In the genomic region with DNA sequence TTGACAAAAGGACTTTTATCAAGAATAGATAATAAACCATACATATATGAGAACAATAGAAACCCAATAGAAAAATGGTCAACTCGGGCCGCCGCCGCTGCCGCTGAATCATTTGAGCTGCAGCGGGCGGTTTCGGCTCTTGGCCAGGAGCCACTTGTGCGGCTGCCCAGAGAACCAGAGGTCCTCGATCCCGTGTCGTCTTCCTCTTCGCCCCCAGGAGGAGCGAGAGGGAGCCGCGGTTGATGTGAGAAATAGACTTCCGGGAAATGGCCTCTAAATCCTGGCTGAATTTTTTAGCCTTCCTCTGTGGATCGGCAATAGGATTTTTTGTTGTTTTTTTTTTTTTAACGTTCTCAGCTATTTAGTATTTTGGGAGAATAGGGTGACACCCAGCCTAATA, we compare ENCODE assay signal across 8 cellular contexts. TPM values are rescaled to one million over a fixed set of nuclear protein-coding genes. Genes with fewer than 3 reads are reported as not detected.
DNase-seq lines count a peak whose midpoint lies in the region; ATAC-seq, FAIRE-seq and TF ChIP-seq lines count a peak whose summit lies in the region.

No MANE protein-coding gene starts in this region.

- peaks cover 7% of the 10 kb centered on the region; the same call in 1 of the 2 replicates for H3K4me1 ChIP-seq in HUES64 (ENCODE audit: insufficient read depth, low read length)
- H3K4me1 ChIP-seq in SJCRH30: no peaks in the 10 kb centered on the region
- H3K4me1 ChIP-seq in kidney (ENCODE audit: control insufficient read depth in 1 of 2, insufficient read depth in 1 of 2, low read depth in 1 of 2, low read length in 2 of 2): no peaks in the 10 kb centered on the region
- peaks cover 5% of the 10 kb centered on the region for H3K4me1 ChIP-seq in smooth muscle cell (ENCODE audit: low read depth)

- H3K27me3 Mint-ChIP-seq in chondrocyte (ENCODE audit: low read depth): peaks cover 4% of the 10 kb centered on the region

- H3K9me3 ChIP-seq in HUES64 (ENCODE audit: insufficient read depth, low read depth, low read length) (no peaks in the 10 kb centered on the region), SJCRH30 (replicated peaks) (0 out of 2 replicates have a peak, but pooled peaks cover 3% of the 10 kb centered on the region), kidney (ENCODE audit: control insufficient read depth in 1 of 2, low read length in 2 of 2) (no peaks in the 10 kb centered on the region), smooth muscle cell (replicated peaks; ENCODE audit: low read depth) (no peaks in the 10 kb centered on the region)

- H3K4me3 Mint-ChIP-seq in chondrocyte (ENCODE audit: unreplicated experiment): peak overlapping the region; percentile 53

- FAIRE-seq in kidney (lab: Jason Lieb, UNC): no peak

- no peaks in the 10 kb centered on the region for H4K20me1 ChIP-seq in smooth muscle cell (ENCODE audit: low read depth)

- no peaks in the 10 kb centered on the region for H3K79me2 ChIP-seq in smooth muscle cell (ENCODE audit: low read depth)

- 7% methylated on average over 19 of the region's 19 CpGs for WGBS in HUES64
- 10% methylated on average over 19 of the region's 19 CpGs for WGBS in smooth muscle cell (ENCODE audit: low lambda C conversion rate)

- no peak overlapping the region for H3K27ac Mint-ChIP-seq in chondrocyte (ENCODE audit: unreplicated experiment)

- H3K9me3 Mint-ChIP-seq in chondrocyte (ENCODE audit: low read depth): no peaks in the 10 kb centered on the region

- peak; percentile 8 for DNase-seq in activated CD4-positive, alpha-beta T cell treated with anti-CD3 and anti-CD28 coated beads, Interleukin-2, amount 50 U/mL, for 1 hour
- DNase-seq in activated CD4-positive, alpha-beta T cell treated with anti-CD3 and anti-CD28 coated beads for 4 hours: no peak
- peak; percentile 85 to 89 for DNase-seq in SJCRH30
- DNase-seq in chondrocyte (ENCODE audit: low spot score): no peak
- DNase-seq in kidney: peak; percentile 89
- peak; percentile 10 for DNase-seq in smooth muscle cell (lab: John Stamatoyannopoulos, UW; ENCODE audit: unreplicated experiment)

- peak; percentile 43 for TF ChIP-seq CTCF in chondrocyte (IDR thresholded peaks at IDR 0.05)
- no peak for TF ChIP-seq CTCF in kidney (IDR thresholded peaks at IDR 0.05; ENCODE audit: borderline replicate concordance, extremely low read depth, insufficient read depth)
- peak; percentile 9 for TF ChIP-seq CTCF in smooth muscle cell (IDR thresholded peaks at IDR 0.05; ENCODE audit: borderline replicate concordance, insufficient read depth, poor library complexity, severe bottlenecking)

- no peaks in the 10 kb centered on the region for H3K36me3 Mint-ChIP-seq in chondrocyte (ENCODE audit: low read depth)

- intact Hi-C loops in kidney (cut with DNase I): no loop called here

- H3K36me3 ChIP-seq in HUES64 (ENCODE audit: insufficient read depth, low read length) (no peaks in the 10 kb centered on the region), SJCRH30 (no peaks in the 10 kb centered on the region), kidney (ENCODE audit: control insufficient read depth in 1 of 2, insufficient read depth in 2 of 2, low read length in 2 of 2) (no peaks in the 10 kb centered on the region), smooth muscle cell (ENCODE audit: low read depth) (no peaks in the 10 kb centered on the region)

- H3K9ac ChIP-seq in HUES64 (ENCODE audit: low read depth, low read length) (no peak overlapping the region), kidney (ENCODE audit: low read length in 2 of 2) (no peak overlapping the region), smooth muscle cell (ENCODE audit: low read depth) (no peak overlapping the region)

- peak overlapping the region; percentile 79 for H3K4me2 ChIP-seq in smooth muscle cell

- ATAC-seq in GM19463 (IDR thresholded peaks at IDR 0.05; ENCODE audit: unreplicated experiment): no peak

- H3K4me1 Mint-ChIP-seq in chondrocyte (ENCODE audit: low read depth): peaks cover 17% of the 10 kb centered on the region

- peaks cover 12% of the 10 kb centered on the region; the same call in 1 of the 2 replicates for H3K27me3 ChIP-seq in HUES64 (ENCODE audit: insufficient read depth, low read length)
- H3K27me3 ChIP-seq in SJCRH30: no peaks in the 10 kb centered on the region
- H3K27me3 ChIP-seq in smooth muscle cell (ENCODE audit: low read depth): peaks cover 22% of the 10 kb centered on the region

- H3F3A ChIP-seq in smooth muscle cell (ENCODE audit: low read depth): no peaks in the 10 kb centered on the region

- H3K4me3 ChIP-seq in HUES64 (ENCODE audit: low read length) (peak overlapping the region; percentile 31; the same call in 1 of the 2 replicates), SJCRH30 (peak overlapping the region; percentile 36), kidney (ENCODE audit: low read length in 2 of 2) (peak overlapping the region; percentile 14 to 43), smooth muscle cell (peak overlapping the region; percentile 43)

- H3K27ac ChIP-seq in HUES64 (ENCODE audit: low read depth, low read length) (no peak overlapping the region), SJCRH30 (no peak overlapping the region), kidney (ENCODE audit: low read depth in 2 of 2, low read length in 2 of 2) (no peak overlapping the region), smooth muscle cell (ENCODE audit: low read depth) (no peak overlapping the region)

- no peak overlapping the region for H2AFZ ChIP-seq in smooth muscle cell (ENCODE audit: low read depth)

RNA-seq across cellular contexts. Expression of a gene that starts 44.8 kb away (rescaled TPM):
- polyA plus RNA-seq in HUES64 (2013, experiment 1 of 2): 110 TPM
- 109 TPM for polyA plus RNA-seq in HUES64 (2013, experiment 2 of 2)
- 92.9 and 123 TPM in 2 replicates for total RNA-seq in SJCRH30 (2014; rRNA removed; shearing (Covaris generic))
- total RNA-seq in chondrocyte (50.3 to 55.9 TPM (median 51.6 TPM) in 3 replicates), kidney (57.3 TPM), smooth muscle cell (21.5 and 24.6 TPM in 2 replicates)
- polyA plus RNA-seq in kidney (ENCODE audit: insufficient read depth, low read depth, low replicate concordance) (21.0 TPM), smooth muscle cell (35.9 and 42.6 TPM in 2 replicates)

Comparison
In these comparisons a context has a peak if more than half of its experiments do, and no peak if none do; other contexts are left out.
1. DNase-seq: peak in activated CD4-positive, alpha-beta T cell treated with anti-CD3 and anti-CD28 coated beads, Interleukin-2, amount 50 U/mL, for 1 hour (single experiment), SJCRH30 (2 of 2), kidney (single experiment) and smooth muscle cell (single experiment); none in activated CD4-positive, alpha-beta T cell treated with anti-CD3 and anti-CD28 coated beads for 4 hours (0 of 2) and chondrocyte (single experiment).
2. Peak in every context shown above with its lines, with median percentiles within 50 percentile points of each other: H3K4me3 ChIP-seq.